8 cellular contexts compared by ENCODE assay signal in genomic region chr18:48928787-48929186, GRCh38. TPM values are rescaled to one million over a fixed set of nuclear protein-coding genes. Genes with fewer than 3 reads are reported as not detected.
DNase-seq lines count a peak whose midpoint lies in the region; ATAC-seq and TF ChIP-seq lines count a peak whose summit lies in the region.

No MANE protein-coding gene starts in this region.

- H3K9me3 ChIP-seq in endodermal cell (ENCODE audit: control insufficient read depth, low read length) (no peaks in the 10 kb centered on the region), transverse colon (no peaks in the 10 kb centered on the region)

- DNase-seq in NCI-H2227 treated with DMSO at 0.1 percent for 48 hours (lab: John Stamatoyannopoulos, UW) (peak; percentile 87), endodermal cell (no peak), natural killer cell (peak; percentile 59), transverse colon (peak; percentile 86), NCI-H187 treated with DMSO at 0.1 percent for 48 hours (lab: John Stamatoyannopoulos, UW) (no peak)
- DNase-seq in activated CD8-positive, alpha-beta T cell treated with anti-CD3 and anti-CD28 coated beads for 36 hours, result peak; percentile 90

- ATAC-seq in HG02943 (IDR thresholded peaks at IDR 0.05; ENCODE audit: low read depth, unreplicated experiment) (peak; percentile 86), natural killer cell (peak; percentile 75 to 87 (median 77))
- ATAC-seq in activated CD8-positive, alpha-beta T cell treated with anti-CD3 and anti-CD28 coated beads for 36 hours, result peak; percentile 90

- peaks cover 26% of the 10 kb centered on the region for H3K36me3 Mint-ChIP-seq in activated CD8-positive, alpha-beta T cell treated with anti-CD3 and anti-CD28 coated beads for 36 hours (ENCODE audit: low read depth)
- H3K36me3 Mint-ChIP-seq in endodermal cell (ENCODE audit: low read depth) (peaks cover 53% of the 10 kb centered on the region), natural killer cell (no peaks in the 10 kb centered on the region)

- TF ChIP-seq POLR2A in GM18526 (IDR thresholded peaks at IDR 0.05; ENCODE audit: extremely low read depth, insufficient read length) (peak; percentile 58), transverse colon (IDR thresholded peaks at IDR 0.05) (peak; percentile 39)

- no peaks in the 10 kb centered on the region for H3K27me3 Mint-ChIP-seq in activated CD8-positive, alpha-beta T cell treated with anti-CD3 and anti-CD28 coated beads for 36 hours
- no peaks in the 10 kb centered on the region for H3K27me3 Mint-ChIP-seq in endodermal cell (ENCODE audit: insufficient read depth)
- no peaks in the 10 kb centered on the region for H3K27me3 Mint-ChIP-seq in natural killer cell (ENCODE audit: low read depth in 2 of 2)

- no peak for TF ChIP-seq EP300 in transverse colon (IDR thresholded peaks at IDR 0.05; ENCODE audit: low read depth)

- H3K27ac Mint-ChIP-seq in activated CD8-positive, alpha-beta T cell treated with anti-CD3 and anti-CD28 coated beads for 36 hours, result peak overlapping the region; percentile 88
- peak overlapping the region; percentile 90 for H3K27ac Mint-ChIP-seq in endodermal cell
- peak overlapping the region; percentile 95 to 96 for H3K27ac Mint-ChIP-seq in natural killer cell

- peak overlapping the region; percentile 54 for H3K4me3 Mint-ChIP-seq in activated CD8-positive, alpha-beta T cell treated with anti-CD3 and anti-CD28 coated beads for 36 hours
- H3K4me3 Mint-ChIP-seq in endodermal cell (peak overlapping the region; percentile 17), natural killer cell (peak overlapping the region; percentile 87)

- H3K4me1 ChIP-seq in endodermal cell (ENCODE audit: control insufficient read depth, insufficient read depth, low read length) (peaks cover 57% of the 10 kb centered on the region), transverse colon (peaks cover 92 to 98% (median 97%) of the 10 kb centered on the region in 4 donors)

- no peak overlapping the region for H3K4me3 ChIP-seq in endodermal cell (ENCODE audit: low read length)
- peak overlapping the region in 1 of 4 donors; percentile 1 for H3K4me3 ChIP-seq in transverse colon

- 70 to 79% methylated on average over 3 to 9 of the region's 9 CpGs for WGBS in endodermal cell (ENCODE audit: insufficient coverage in 1 of 2, insufficient read length in 1 of 2), 2 experiments
- 5 to 8% methylated on average over 4 to 9 of the region's 9 CpGs for WGBS in transverse colon (ENCODE audit: low coverage in 1 of 2), 2 donors

- no peaks in the 10 kb centered on the region for H3K9me3 Mint-ChIP-seq in activated CD8-positive, alpha-beta T cell treated with anti-CD3 and anti-CD28 coated beads for 36 hours
- H3K9me3 Mint-ChIP-seq in endodermal cell (no peaks in the 10 kb centered on the region), natural killer cell (no peaks in the 10 kb centered on the region)

- in situ Hi-C loops in transverse colon (cut with MboI; ENCODE audit: low pct_ligation_motif_present in 1 of 4, low pct_unique_long_range_greater_than_20kb in 1 of 4, low sequenced_read_pairs in 3 of 4), result no loop called here

- H3K4me1 Mint-ChIP-seq in activated CD8-positive, alpha-beta T cell treated with anti-CD3 and anti-CD28 coated beads for 36 hours (ENCODE audit: low read depth), result peaks cover 94% of the 10 kb centered on the region
- H3K4me1 Mint-ChIP-seq in endodermal cell (peaks cover 87% of the 10 kb centered on the region), natural killer cell (peaks cover 94 to 100% of the 10 kb centered on the region in 2 donors)

- POLR2A ChIA-PET in activated CD8-positive, alpha-beta T cell treated with anti-CD3 and anti-CD28 coated beads for 36 hours (lab: Charles Lee), result interaction anchor here (0.6 to 1.4 kb wide), 7 partner anchors 9 to 277 kb away, joined by 3 to 7 read pairs (median 4); no protein-coding TSS in a partner anchor

- TF ChIP-seq CTCF in activated CD8-positive, alpha-beta T cell treated with anti-CD3 and anti-CD28 coated beads for 36 hours (IDR thresholded peaks at IDR 0.05), result no peak
- TF ChIP-seq CTCF in endodermal cell (conservative IDR thresholded peaks at IDR 0.05), result no peak
- no peak for TF ChIP-seq CTCF in natural killer cell (IDR thresholded peaks at IDR 0.05)
- no peak for TF ChIP-seq CTCF in transverse colon (IDR thresholded peaks at IDR 0.05)

- CTCF ChIA-PET in activated CD8-positive, alpha-beta T cell treated with anti-CD3 and anti-CD28 coated beads for 36 hours (lab: Charles Lee), result interaction anchor here (1.6 kb wide), 1 partner anchor 9 kb away, joined by 3 read pairs; no protein-coding TSS in a partner anchor

- H3K27ac ChIP-seq in endodermal cell (ENCODE audit: low read depth, low read length) (peak overlapping the region; percentile 82), transverse colon (peak overlapping the region; percentile 88 to 98 (median 92))

- H3K9ac ChIP-seq in endodermal cell (ENCODE audit: extremely low read depth, low read length, poor library complexity, severe bottlenecking), result no peak overlapping the region

- intact Hi-C loops in activated CD8-positive, alpha-beta T cell treated with anti-CD3 and anti-CD28 coated beads for 36 hours (cut with micrococcal nuclease), result no loop called here
- intact Hi-C loops in natural killer cell (cut with micrococcal nuclease), result no loop called here
- intact Hi-C loops in transverse colon (cut with DNase I; ENCODE audit: low total_unique reads), result no loop called here

- H3K27me3 ChIP-seq in endodermal cell (ENCODE audit: control insufficient read depth, insufficient read depth, low read length, poor library complexity, severe bottlenecking) (no peaks in the 10 kb centered on the region), transverse colon (no peaks in the 10 kb centered on the region)

- H3K36me3 ChIP-seq in endodermal cell (ENCODE audit: control insufficient read depth, insufficient read depth, low read length), result peaks cover 77% of the 10 kb centered on the region
- H3K36me3 ChIP-seq in transverse colon, result no peaks in the 10 kb centered on the region

RNA-seq across cellular contexts. Expression of gene SMAD7, which starts 22.0 kb away (rescaled TPM):
- total RNA-seq in activated CD8-positive, alpha-beta T cell treated with anti-CD3 and anti-CD28 coated beads for 36 hours, result 10 to 100 TPM; 17.4 to 18.1 TPM
- 10 to 100 TPM; 52.4 to 67.4 TPM for total RNA-seq in endodermal cell
- polyA plus RNA-seq in endodermal cell (2013, experiment 1 of 2), result 16.5 TPM
- polyA plus RNA-seq in endodermal cell (2013, experiment 2 of 2), result 16.2 TPM
- 100 to 1,000 TPM; 127 to 204 (median 182) TPM for total RNA-seq in natural killer cell
- total RNA-seq in transverse colon, result 100 to 1,000 TPM in 1 of 4 donors, 10 to 100 TPM in 3; 76.0 to 199 (median 77.1) TPM

Comparison
In these comparisons a context has a peak if more than half of its experiments do, and no peak if none do; other contexts are left out.
1. DNase-seq: peak in NCI-H2227 treated with DMSO at 0.1 percent for 48 hours (single experiment), activated CD8-positive, alpha-beta T cell treated with anti-CD3 and anti-CD28 coated beads for 36 hours (single experiment), natural killer cell (single experiment) and transverse colon (single experiment); none in endodermal cell (single experiment) and NCI-H187 treated with DMSO at 0.1 percent for 48 hours (single experiment).
2. H3K4me3 Mint-ChIP-seq: peak in every context shown above with its lines; median percentile 87 in natural killer cell; 54 in activated CD8-positive, alpha-beta T cell treated with anti-CD3 and anti-CD28 coated beads for 36 hours; 17 in endodermal cell.
3. Peak in every context shown above with its lines, with median percentiles within 50 percentile points of each other: ATAC-seq and H3K27ac Mint-ChIP-seq.